In genomic region chrX:10041383-10041782, GRCh38 we compare ENCODE assay signal across 17 cellular contexts.
DNase-seq lines count a peak whose midpoint lies in the region; ATAC-seq and TF ChIP-seq lines count a peak whose summit lies in the region.
"Had no signal": no experiment of that assay in that cellular context is flagged by ENCODE, and none has a peak within 500 bp of the region (broad histone marks: within the 10 kb centered on the region; RNA-seq: fewer than 3 reads in every experiment).

No MANE protein-coding gene starts in this region.

- H3K4me2 ChIP-seq in GM23338: 0 out of 2 replicates have a peak overlapping the region, but pooled peaks have one; percentile 28
- H3K4me2 ChIP-seq in hepatocyte: no peak overlapping the region

- H3K36me3 ChIP-seq in GM23338 (ENCODE audit: insufficient read depth) (no peaks in the 10 kb centered on the region), adipocyte (ENCODE audit: control insufficient read depth, insufficient read depth, low read length, severe bottlenecking) (no peaks in the 10 kb centered on the region), kidney epithelial cell (ENCODE audit: control insufficient read depth, insufficient read depth, low read length) (no peaks in the 10 kb centered on the region), hepatocyte (replicated peaks; ENCODE audit: insufficient read depth, low read depth) (no peaks in the 10 kb centered on the region)
- H3K36me3 ChIP-seq: pancreas, transverse colon, WERI-Rb-1 had no signal

- H3K9me3 ChIP-seq in adipocyte (ENCODE audit: control insufficient read depth, low read length): peaks cover 6% of the 10 kb centered on the region
- H3K9me3 ChIP-seq in hepatocyte (ENCODE audit: low read depth): no peaks in the 10 kb centered on the region
- H3K9me3 ChIP-seq: Caco-2, pancreas, transverse colon had no signal

- no peaks in the 10 kb centered on the region for H3F3A ChIP-seq in GM23338 (replicated peaks; ENCODE audit: low read depth)

- peaks cover 4% of the 10 kb centered on the region for H3K36me3 Mint-ChIP-seq in GM23338 (ENCODE audit: low read depth)
- H3K36me3 Mint-ChIP-seq: stimulated activated effector memory CD8-positive, alpha-beta T cell treated with anti-CD3 and anti-CD28 coated beads, Interleukin-12 subunit alpha, Interleukin-12 subunit beta, amount 100 ng/mL, for 72 hours had no signal

- H3K4me1 ChIP-seq in GM23338 (ENCODE audit: insufficient read depth) (peaks cover 12% of the 10 kb centered on the region), adipocyte (ENCODE audit: control insufficient read depth, insufficient read depth, low read length) (peaks cover 4% of the 10 kb centered on the region), hepatocyte (ENCODE audit: insufficient read depth) (no peaks in the 10 kb centered on the region)
- H3K4me1 ChIP-seq: Caco-2, transverse colon had no signal

- 65% methylated on average over 4 of the region's 4 CpGs for WGBS in hepatocyte (ENCODE audit: low lambda C conversion rate, missing lambda C conversion rate)

- H3K4me3 Mint-ChIP-seq in GM23338: peak overlapping the region; percentile 42
- H3K4me3 Mint-ChIP-seq: stimulated activated effector memory CD8-positive, alpha-beta T cell treated with anti-CD3 and anti-CD28 coated beads, Interleukin-12 subunit alpha, Interleukin-12 subunit beta, amount 100 ng/mL, for 72 hours; T-cell had no signal

- TF ChIP-seq CTCF in GM23338 (conservative IDR thresholded peaks at IDR 0.05; ENCODE audit: low read depth in 2 of 2): no peak
- TF ChIP-seq CTCF in kidney epithelial cell (IDR thresholded peaks at IDR 0.05; ENCODE audit: insufficient read depth, low read length, poor library complexity, severe bottlenecking): no peak
- TF ChIP-seq CTCF in hepatocyte (IDR thresholded peaks at IDR 0.05; ENCODE audit: poor library complexity): no peak

- H3K79me2 ChIP-seq in GM23338 (replicated peaks; ENCODE audit: insufficient read depth): peaks cover 34% of the 10 kb centered on the region
- H3K79me2 ChIP-seq in hepatocyte: no peaks in the 10 kb centered on the region

- H3K27ac Mint-ChIP-seq in GM23338: peak overlapping the region; percentile 90
- H3K27ac Mint-ChIP-seq: T-cell had no signal

- DNase-seq in A172 (ENCODE audit: low spot score) (peak; percentile 81), GM23338 (ENCODE audit: low spot score) (peak; percentile 72), adipocyte (ENCODE audit: low read depth) (peak; percentile 30), kidney epithelial cell (ENCODE audit: low read depth) (peak; percentile 45), NCI-H524 (lab: John Stamatoyannopoulos, UW) (no peak), hepatocyte (ENCODE audit: low spot score) (no peak)
- DNase-seq: Caco-2, left cardiac atrium, NCI-H2081, pancreas, T-cell, transverse colon, WERI-Rb-1 had no signal

- no peaks in the 10 kb centered on the region for H3K9me2 ChIP-seq in GM23338 (ENCODE audit: insufficient read depth)
- H3K9me2 ChIP-seq in hepatocyte (replicated peaks; ENCODE audit: insufficient read depth): no peaks in the 10 kb centered on the region

- no peaks in the 10 kb centered on the region for H3K9me3 Mint-ChIP-seq in GM23338
- H3K9me3 Mint-ChIP-seq: stimulated activated effector memory CD8-positive, alpha-beta T cell treated with anti-CD3 and anti-CD28 coated beads, Interleukin-12 subunit alpha, Interleukin-12 subunit beta, amount 100 ng/mL, for 72 hours; T-cell had no signal

- no peaks in the 10 kb centered on the region for H3K27me3 ChIP-seq in GM23338 (ENCODE audit: insufficient read depth)
- H3K27me3 ChIP-seq in adipocyte (replicated peaks; ENCODE audit: control insufficient read depth, insufficient read depth, low read length): no peaks in the 10 kb centered on the region
- no peaks in the 10 kb centered on the region for H3K27me3 ChIP-seq in kidney epithelial cell (ENCODE audit: control insufficient read depth, insufficient read depth, low read length)
- no peaks in the 10 kb centered on the region for H3K27me3 ChIP-seq in hepatocyte
- H3K27me3 ChIP-seq: pancreas, transverse colon had no signal

- H3K27ac ChIP-seq in GM23338 (ENCODE audit: low read depth) (peak overlapping the region; percentile 92), hepatocyte (no peak overlapping the region)
- H3K27ac ChIP-seq: pancreas, skin epidermis, transverse colon, WERI-Rb-1 had no signal

- no peak overlapping the region for H2AFZ ChIP-seq in GM23338
- H2AFZ ChIP-seq in hepatocyte: no peak overlapping the region

- H4K20me1 ChIP-seq in GM23338 (replicated peaks; ENCODE audit: insufficient read depth): no peaks in the 10 kb centered on the region
- H4K20me1 ChIP-seq in hepatocyte (ENCODE audit: insufficient read depth, poor library complexity, severe bottlenecking): no peaks in the 10 kb centered on the region

- H3K4me1 Mint-ChIP-seq in GM23338: peaks cover 21% of the 10 kb centered on the region

- H3K27me3 Mint-ChIP-seq in GM23338 (ENCODE audit: insufficient read depth, low read depth, poor library complexity): no peaks in the 10 kb centered on the region
- H3K27me3 Mint-ChIP-seq: T-cell had no signal

- no peak overlapping the region for H3K9ac ChIP-seq in adipocyte (ENCODE audit: low read length)

- H3K4me3 ChIP-seq in GM23338 (no peak overlapping the region), adipocyte (ENCODE audit: low read length) (no peak overlapping the region), kidney epithelial cell (ENCODE audit: low read depth, low read length) (no peak overlapping the region), hepatocyte (no peak overlapping the region)
- H3K4me3 ChIP-seq: pancreas, skin epidermis, transverse colon had no signal

- ATAC-seq in GM23338 (peak; percentile 77), HG03342 (IDR thresholded peaks at IDR 0.05; ENCODE audit: unreplicated experiment) (no peak), GM21360 (IDR thresholded peaks at IDR 0.05; ENCODE audit: unreplicated experiment) (no peak)
- ATAC-seq: left cardiac atrium; pancreas; stimulated activated effector memory CD8-positive, alpha-beta T cell treated with anti-CD3 and anti-CD28 coated beads, Interleukin-12 subunit alpha, Interleukin-12 subunit beta, amount 100 ng/mL, for 72 hours; T-cell had no signal

TF ChIP-seq in GM23338, 12 proteins besides CTCF, POLR2A, EP300 and RAD21:
- 0 out of 2 replicates have a peak, but pooled peaks have one; percentile 26 for TF ChIP-seq NANOG (IDR thresholded peaks at IDR 0.05; ENCODE audit: borderline replicate concordance)
- no peak for TF ChIP-seq STAT1 (IDR thresholded peaks at IDR 0.05; ENCODE audit: unreplicated experiment)
- no peak for TF ChIP-seq ZNF114 (CRISPR knock-in tag; IDR thresholded peaks at IDR 0.05)
- no peak for TF ChIP-seq EZH2phosphoT487 (IDR thresholded peaks at IDR 0.05; ENCODE audit: unreplicated experiment)
- no peak for TF ChIP-seq CREB1 (CRISPR knock-in tag; IDR thresholded peaks at IDR 0.05; ENCODE audit: low read depth)

Comparison
In these comparisons a context has a peak if more than half of its experiments do, and no peak if none do; other contexts are left out.
1. DNase-seq: peak in A172 (single experiment), GM23338 (single experiment), adipocyte (single experiment) and kidney epithelial cell (single experiment); none in NCI-H524 (0 of 2) and hepatocyte (single experiment).